Comparison of ENCODE assay signal across 2 cellular contexts in the genomic region with DNA sequence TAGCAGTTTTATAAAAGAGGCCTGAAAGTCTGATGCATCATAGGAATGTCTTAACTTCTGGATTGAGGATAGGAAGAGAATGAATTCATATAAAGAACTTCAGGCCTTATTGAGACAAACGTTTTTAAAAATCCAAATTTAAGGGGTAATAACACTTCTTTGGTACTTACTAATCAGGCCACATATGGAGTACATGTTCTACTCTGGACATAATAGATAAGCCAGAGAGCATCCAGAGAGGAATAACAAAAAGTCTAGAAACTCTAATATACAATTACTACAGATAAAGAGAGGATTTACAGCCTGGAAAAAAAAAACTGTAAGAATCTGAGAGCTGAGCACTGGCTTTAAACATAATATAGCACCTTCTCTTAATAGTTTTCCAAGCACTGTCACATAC.
TF ChIP-seq lines count a peak whose summit lies in the region.

No MANE protein-coding gene starts in this region.

TF ChIP-seq in SK-N-SH, 30 proteins besides CTCF, POLR2A, EP300 and RAD21:
- TF ChIP-seq REST (IDR thresholded peaks at IDR 0.05; ENCODE audit: low read depth, low read length) (no peak), MXI1 (IDR thresholded peaks at IDR 0.05; ENCODE audit: low read depth, low read length) (no peak), RCOR1 (IDR thresholded peaks at IDR 0.05; ENCODE audit: low read length) (no peak), USF2 (IDR thresholded peaks at IDR 0.05; ENCODE audit: borderline replicate concordance, low read depth, low read length) (no peak), MEF2A (IDR thresholded peaks at IDR 0.05; ENCODE audit: borderline replicate concordance, low read depth) (no peak), NRF1 (IDR thresholded peaks at IDR 0.05; ENCODE audit: low read depth, low read length) (no peak), NFIC (IDR thresholded peaks at IDR 0.05; ENCODE audit: borderline replicate concordance) (no peak), YY1 (IDR thresholded peaks at IDR 0.05; ENCODE audit: low read depth) (no peak), GATA2 (CRISPR knock-in tag; IDR thresholded peaks at IDR 0.05) (no peak), GABPA (IDR thresholded peaks at IDR 0.05; ENCODE audit: low read depth) (no peak)
- TF ChIP-seq, protein P1, sequence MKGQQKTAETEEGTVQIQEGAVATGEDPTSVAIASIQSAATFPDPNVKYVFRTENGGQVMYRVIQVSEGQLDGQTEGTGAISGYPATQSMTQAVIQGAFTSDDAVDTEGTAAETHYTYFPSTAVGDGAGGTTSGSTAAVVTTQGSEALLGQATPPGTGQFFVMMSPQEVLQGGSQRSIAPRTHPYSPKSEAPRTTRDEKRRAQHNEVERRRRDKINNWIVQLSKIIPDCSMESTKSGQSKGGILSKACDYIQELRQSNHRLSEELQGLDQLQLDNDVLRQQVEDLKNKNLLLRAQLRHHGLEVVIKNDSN (IDR thresholded peaks at IDR 0.05; ENCODE audit: borderline replicate concordance, low read depth): no peak

TF ChIP-seq in SK-N-SH treated with all-trans-retinoic acid at 6 μM for 48 hours, 23 proteins besides CTCF, POLR2A, EP300 and RAD21 (continued from another document):
- TF ChIP-seq, protein P2, sequence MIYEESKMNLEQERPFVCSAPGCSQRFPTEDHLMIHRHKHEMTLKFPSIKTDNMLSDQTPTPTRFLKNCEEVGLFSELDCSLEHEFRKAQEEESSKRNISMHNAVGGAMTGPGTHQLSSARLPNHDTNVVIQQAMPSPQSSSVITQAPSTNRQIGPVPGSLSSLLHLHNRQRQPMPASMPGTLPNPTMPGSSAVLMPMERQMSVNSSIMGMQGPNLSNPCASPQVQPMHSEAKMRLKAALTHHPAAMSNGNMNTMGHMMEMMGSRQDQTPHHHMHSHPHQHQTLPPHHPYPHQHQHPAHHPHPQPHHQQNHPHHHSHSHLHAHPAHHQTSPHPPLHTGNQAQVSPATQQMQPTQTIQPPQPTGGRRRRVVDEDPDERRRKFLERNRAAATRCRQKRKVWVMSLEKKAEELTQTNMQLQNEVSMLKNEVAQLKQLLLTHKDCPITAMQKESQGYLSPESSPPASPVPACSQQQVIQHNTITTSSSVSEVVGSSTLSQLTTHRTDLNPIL (CRISPR knock-in tag; IDR thresholded peaks at IDR 0.05; ENCODE audit: low read depth): no peak
- TF ChIP-seq BACH2 (CRISPR knock-in tag; IDR thresholded peaks at IDR 0.05; ENCODE audit: borderline replicate concordance) (no peak), ZNF565 (CRISPR knock-in tag; conservative IDR thresholded peaks at IDR 0.05; ENCODE audit: low read depth) (no peak), PPARA (CRISPR knock-in tag; IDR thresholded peaks at IDR 0.05; ENCODE audit: borderline replicate concordance) (no peak), TCF4 (CRISPR knock-in tag; IDR thresholded peaks at IDR 0.05; ENCODE audit: borderline replicate concordance) (no peak)
